ENCODE assay signal across 17 cellular contexts in the genomic region with DNA sequence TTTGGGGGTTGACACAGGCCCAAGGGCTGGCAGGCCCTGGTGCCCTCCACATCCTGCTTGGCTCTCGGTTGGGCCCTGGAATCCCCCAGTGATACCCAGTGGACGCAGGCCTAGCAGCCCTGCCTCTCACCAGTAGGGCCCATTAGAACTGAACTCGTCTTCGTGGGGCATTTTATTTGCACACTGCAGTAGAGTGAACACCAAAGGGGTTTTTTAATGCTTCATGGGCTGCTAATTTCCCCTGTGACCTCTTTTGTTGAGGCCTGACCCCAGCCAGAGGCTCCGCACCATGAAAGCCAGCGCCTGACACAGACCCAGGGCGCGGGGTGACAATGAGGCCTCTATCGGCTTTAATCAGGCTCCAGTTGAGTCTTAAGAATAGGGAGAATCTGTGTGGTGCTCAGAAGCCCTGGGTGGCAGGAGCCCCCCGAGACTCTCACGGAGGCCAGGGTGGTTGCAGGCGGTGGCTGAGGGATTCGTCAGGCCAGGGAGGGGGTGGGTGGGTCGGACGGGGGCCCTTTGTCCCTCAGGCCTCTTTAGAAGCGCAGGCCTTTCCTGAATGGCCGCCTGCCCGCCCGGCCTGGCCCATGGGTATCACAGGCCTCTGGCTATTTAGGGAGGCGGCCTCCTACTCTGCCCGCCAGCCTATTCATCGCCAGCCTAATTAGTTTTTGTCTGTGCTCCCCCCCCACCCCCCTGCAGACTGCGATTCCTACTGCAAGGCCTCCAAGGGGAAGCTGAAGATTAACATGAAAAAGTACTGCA.
"Had no signal": no experiment of that assay in that cellular context is flagged by ENCODE, and none has a peak within 500 bp of the region (broad histone marks: within the 10 kb centered on the region; RNA-seq: fewer than 3 reads in every experiment).

No MANE protein-coding gene starts in this region.

- H3K36me3 ChIP-seq: neutrophil, right lobe of liver, suprapubic skin, upper lobe of left lung had no signal

- H3K4me1 ChIP-seq: foreskin keratinocyte, upper lobe of left lung had no signal

- ATAC-seq: activated CD8-positive, alpha-beta T cell treated with anti-CD3 and anti-CD28 coated beads for 36 hours; activated T-cell treated with anti-CD3 and anti-CD28 coated beads, Interleukin-2, amount 50 U/mL, for 4 hours; foreskin keratinocyte; left colon; right lobe of liver had no signal

- H3K4me1 Mint-ChIP-seq: activated B cell treated with CpG ODN at 0.5 μM for 24 hours; activated naive CD4-positive, alpha-beta T cell treated with anti-CD3 and anti-CD28 coated beads, Interleukin-2, amount 50 U/mL, for 24 hours had no signal

- H3K27me3 Mint-ChIP-seq: activated CD8-positive, alpha-beta T cell treated with anti-CD3 and anti-CD28 coated beads for 36 hours; activated naive CD4-positive, alpha-beta T cell treated with anti-CD3 and anti-CD28 coated beads, Interleukin-2, amount 50 U/mL, for 24 hours; stimulated activated naive CD8-positive, alpha-beta T cell treated with anti-CD3 and anti-CD28 coated beads, Interleukin-15, Interleukin-2, amounts not matched to agents 100 ng/mL and 50 ng/mL, for 24 hours had no signal

- H3K4me3 Mint-ChIP-seq: activated B cell treated with CpG ODN at 0.5 μM for 24 hours; activated CD8-positive, alpha-beta T cell treated with anti-CD3 and anti-CD28 coated beads for 36 hours; activated naive CD4-positive, alpha-beta T cell treated with anti-CD3 and anti-CD28 coated beads, Interleukin-2, amount 50 U/mL, for 24 hours; activated T-cell treated with anti-CD3 and anti-CD28 coated beads, Interleukin-2, amount 50 U/mL, for 4 hours; stimulated activated naive CD8-positive, alpha-beta T cell treated with anti-CD3 and anti-CD28 coated beads, Interleukin-15, Interleukin-2, amounts not matched to agents 100 ng/mL and 50 ng/mL, for 24 hours had no signal

- H3K27ac ChIP-seq: foreskin keratinocyte, neutrophil, right lobe of liver, suprapubic skin, upper lobe of left lung had no signal

- DNase-seq: activated B cell treated with CpG ODN at 0.5 μM for 24 hours; activated CD4-positive, alpha-beta T cell treated with anti-CD3 and anti-CD28 coated beads for 48 hours; activated CD8-positive, alpha-beta T cell treated with anti-CD3 and anti-CD28 coated beads for 36 hours; activated effector memory CD4-positive, alpha-beta T cell treated with Interleukin-2 at 50 U/mL for 16 hours; activated T-cell treated with anti-CD3 and anti-CD28 coated beads, Interleukin-2, amount 50 U/mL, for 4 hours; effector CD4-positive, alpha-beta T cell; foreskin keratinocyte; left colon; midbrain; T-helper 2 cell; upper lobe of left lung had no signal

- H3K27ac Mint-ChIP-seq: activated B cell treated with CpG ODN at 0.5 μM for 24 hours; activated CD8-positive, alpha-beta T cell treated with anti-CD3 and anti-CD28 coated beads for 36 hours; activated naive CD4-positive, alpha-beta T cell treated with anti-CD3 and anti-CD28 coated beads, Interleukin-2, amount 50 U/mL, for 24 hours; stimulated activated naive CD8-positive, alpha-beta T cell treated with anti-CD3 and anti-CD28 coated beads, Interleukin-15, Interleukin-2, amounts not matched to agents 100 ng/mL and 50 ng/mL, for 24 hours had no signal

- H3K4me3 ChIP-seq: lung, right lobe of liver, suprapubic skin, upper lobe of left lung had no signal

- H3K27me3 ChIP-seq: foreskin keratinocyte, neutrophil, right lobe of liver, suprapubic skin, upper lobe of left lung had no signal
